Comparison of ENCODE assay signal across 20 cellular contexts in the genomic region with DNA sequence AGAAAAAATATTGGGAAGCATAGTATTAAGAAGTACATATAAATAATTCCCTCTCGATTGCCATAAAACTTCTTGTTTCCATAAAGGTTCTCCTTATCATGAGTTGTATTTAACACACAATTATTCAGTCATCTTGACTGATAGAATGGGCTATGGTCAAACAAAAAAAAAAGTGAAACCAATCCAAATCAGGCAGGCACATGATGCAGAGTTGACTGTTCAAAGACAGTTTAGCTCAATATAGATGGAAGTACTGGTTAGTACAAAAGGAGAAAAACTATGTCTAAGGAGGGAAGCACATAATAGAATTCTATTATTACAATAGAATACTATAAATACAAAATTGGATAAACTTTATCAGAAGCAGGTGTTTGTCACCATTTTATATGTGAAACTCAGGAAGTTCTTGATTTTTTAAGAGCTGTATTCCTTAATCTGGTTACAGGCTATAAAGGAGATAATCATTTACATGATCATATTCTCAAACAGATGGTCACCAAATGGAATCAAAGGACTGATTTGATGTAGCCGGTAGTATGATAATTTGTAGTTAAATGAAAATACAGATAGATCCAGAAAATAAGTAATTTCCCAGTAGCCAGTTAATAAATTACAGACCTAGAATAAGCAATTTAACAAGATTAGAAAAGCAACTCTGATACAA.
"Had no signal": no experiment of that assay in that cellular context is flagged by ENCODE, and none has a peak within 500 bp of the region (broad histone marks: within the 10 kb centered on the region; RNA-seq: fewer than 3 reads in every experiment).

No MANE protein-coding gene starts in this region.

- H3K4me1 Mint-ChIP-seq: activated B cell treated with CpG ODN at 0.5 μM for 24 hours; brain; stimulated activated effector memory CD8-positive, alpha-beta T cell treated with anti-CD3 and anti-CD28 coated beads, Interleukin-12 subunit alpha, Interleukin-12 subunit beta, amount 100 ng/mL, for 72 hours had no signal

- H3K27me3 ChIP-seq: left lung, pancreas, upper lobe of right lung had no signal

- H3K4me3 ChIP-seq: left lung, mucosa of descending colon, pancreas, thoracic aorta, upper lobe of right lung had no signal

- H3K9me3 Mint-ChIP-seq: activated B cell treated with CpG ODN at 0.5 μM for 24 hours; activated T-cell treated with anti-CD3 and anti-CD28 coated beads, Interleukin-2, amount 50 U/mL, for 24 hours had no signal

- H3K36me3 Mint-ChIP-seq: activated naive CD8-positive, alpha-beta T cell; brain; naive thymus-derived CD4-positive, alpha-beta T cell; stimulated activated effector memory CD8-positive, alpha-beta T cell treated with anti-CD3 and anti-CD28 coated beads, Interleukin-12 subunit alpha, Interleukin-12 subunit beta, amount 100 ng/mL, for 72 hours had no signal

- H3K4me3 Mint-ChIP-seq: activated B cell treated with CpG ODN at 0.5 μM for 24 hours; activated naive CD8-positive, alpha-beta T cell; activated T-cell treated with anti-CD3 and anti-CD28 coated beads, Interleukin-2, amount 50 U/mL, for 24 hours; brain; naive thymus-derived CD4-positive, alpha-beta T cell; stimulated activated effector memory CD8-positive, alpha-beta T cell treated with anti-CD3 and anti-CD28 coated beads, Interleukin-12 subunit alpha, Interleukin-12 subunit beta, amount 100 ng/mL, for 72 hours had no signal

- H3K27ac Mint-ChIP-seq: activated B cell treated with CpG ODN at 0.5 μM for 24 hours; activated naive CD8-positive, alpha-beta T cell; activated T-cell treated with anti-CD3 and anti-CD28 coated beads, Interleukin-2, amount 50 U/mL, for 24 hours; naive thymus-derived CD4-positive, alpha-beta T cell; stimulated activated effector memory CD8-positive, alpha-beta T cell treated with anti-CD3 and anti-CD28 coated beads, Interleukin-12 subunit alpha, Interleukin-12 subunit beta, amount 100 ng/mL, for 72 hours had no signal

- H3K27me3 Mint-ChIP-seq: activated B cell treated with CpG ODN at 0.5 μM for 24 hours; activated naive CD8-positive, alpha-beta T cell; activated T-cell treated with anti-CD3 and anti-CD28 coated beads, Interleukin-2, amount 50 U/mL, for 24 hours had no signal

- H3K9me3 ChIP-seq: left lung, mucosa of descending colon, pancreas, thoracic aorta, upper lobe of right lung had no signal

- DNase-seq: activated B cell treated with CpG ODN at 0.5 μM for 24 hours; activated CD4-positive, alpha-beta T cell treated with anti-CD3 and anti-CD28 coated beads, Interleukin-2, amount 50 U/mL, for 48 hours; activated gamma-delta T cell; activated T-cell treated with anti-CD3 and anti-CD28 coated beads, Interleukin-2, amount 50 U/mL, for 24 hours; amygdala; effector CD8-positive, alpha-beta T cell; foreskin fibroblast; hippocampal formation; kidney; left lung; mucosa of descending colon; naive thymus-derived CD4-positive, alpha-beta T cell; pancreas; stimulated activated CD4-positive, alpha-beta T cell treated with anti-CD3 and anti-CD28 coated beads, Interleukin-2, amount 100 ng/mL, for 24 hours; T-helper 2 cell; upper lobe of right lung had no signal

- ATAC-seq: left lung; mucosa of descending colon; naive thymus-derived CD4-positive, alpha-beta T cell; pancreas; stimulated activated effector memory CD8-positive, alpha-beta T cell treated with anti-CD3 and anti-CD28 coated beads, Interleukin-12 subunit alpha, Interleukin-12 subunit beta, amount 100 ng/mL, for 72 hours; upper lobe of right lung had no signal

- H3K36me3 ChIP-seq: pancreas, thoracic aorta had no signal

- H3K4me1 ChIP-seq: left lung, upper lobe of right lung had no signal

- H3K27ac ChIP-seq: left lung, pancreas, thoracic aorta, upper lobe of right lung had no signal
